In genomic region chr3:192866804-192867203, GRCh38 we compare ENCODE assay signal across 23 cellular contexts. TPM values are rescaled to one million over a fixed set of nuclear protein-coding genes. Genes with fewer than 3 reads are reported as not detected.
DNase-seq lines count a peak whose midpoint lies in the region; ATAC-seq, FAIRE-seq and TF ChIP-seq lines count a peak whose summit lies in the region.
"Had no signal": no experiment of that assay in that cellular context is flagged by ENCODE, and none has a peak within 500 bp of the region (broad histone marks: within the 10 kb centered on the region; RNA-seq: fewer than 3 reads in every experiment).

No MANE protein-coding gene starts in this region.

- peaks cover 5% of the 10 kb centered on the region for H3K36me3 Mint-ChIP-seq in WTC11
- H3K36me3 Mint-ChIP-seq in activated CD8-positive, alpha-beta memory T cell treated with anti-CD3 and anti-CD28 coated beads, Interleukin-2, amount 10 ng/mL, durations not matched to agents 7 days and 5 days = no peaks in the 10 kb centered on the region
- H3K36me3 Mint-ChIP-seq: CD14-positive monocyte had no signal

- no peaks in the 10 kb centered on the region for H3K27me3 Mint-ChIP-seq in WTC11 (ENCODE audit: low read depth)
- H3K27me3 Mint-ChIP-seq in activated CD8-positive, alpha-beta memory T cell treated with anti-CD3 and anti-CD28 coated beads, Interleukin-2, amount 10 ng/mL, durations not matched to agents 7 days and 5 days = peaks cover 10% of the 10 kb centered on the region
- H3K27me3 Mint-ChIP-seq: B cell had no signal

- H3K4me2 ChIP-seq in HepG2 (ENCODE audit: low read depth, low read length) (no peak overlapping the region), H1 (ENCODE audit: insufficient read depth in 1 of 2, low read depth in 2 of 2, low read length in 2 of 2) (no peak overlapping the region)
- H3K4me2 ChIP-seq: A549 had no signal

- H4K5ac ChIP-seq in H1 (ENCODE audit: insufficient read length, low read depth, low read length) = no peak overlapping the region

- no peaks in the 10 kb centered on the region for H3K9me3 Mint-ChIP-seq in WTC11
- no peaks in the 10 kb centered on the region for H3K9me3 Mint-ChIP-seq in activated CD8-positive, alpha-beta memory T cell treated with anti-CD3 and anti-CD28 coated beads, Interleukin-2, amount 10 ng/mL, durations not matched to agents 7 days and 5 days (ENCODE audit: low read depth)

- H3K4me1 ChIP-seq in right lobe of liver = no peaks in the 10 kb centered on the region
- no peaks in the 10 kb centered on the region for H3K4me1 ChIP-seq in HepG2 (ENCODE audit: insufficient read depth, low read length)
- peaks cover 0 to 18% (median 11%) of the 10 kb centered on the region in 4 experiments; a peak in 6 of 7 replicates for H3K4me1 ChIP-seq in H1 (replicated peaks in 1 of 4; ENCODE audit: control insufficient read depth in 3 of 4, insufficient read depth in 4 of 4, low read length in 3 of 4)
- peaks cover 0 to 19% (median 11%) of the 10 kb centered on the region in 4 donors for H3K4me1 ChIP-seq in stomach

- CTCF ChIA-PET in HepG2 (lab: Yijun Ruan, JAX; ENCODE audit: low intra/inter-chr PET ratio, low total read pairs) = no interaction called here
- CTCF ChIA-PET in WTC11 (lab: Charles Lee) = interaction anchor here (1.0 to 1.8 kb wide), 2 partner anchors 48 to 51 kb away, joined by 4 read pairs; no protein-coding TSS in a partner anchor
- CTCF ChIA-PET in H1 (lab: Charles Lee; ENCODE audit: partially characterized antibody) = interaction anchor here (1.6 kb wide), 1 partner anchor 57 kb away, joined by 5 read pairs; no protein-coding TSS in a partner anchor
- CTCF ChIA-PET in activated CD8-positive, alpha-beta memory T cell treated with anti-CD3 and anti-CD28 coated beads, Interleukin-2, amount 10 ng/mL, durations not matched to agents 7 days and 5 days (lab: Charles Lee) = no interaction called here

- H2BK12ac ChIP-seq in H1 (ENCODE audit: low read depth, low read length) = peak overlapping the region; percentile 34; the same call in 1 of the 2 replicates

- H4K20me1 ChIP-seq in HepG2 (ENCODE audit: insufficient read depth, low read length) (no peaks in the 10 kb centered on the region), H1 (replicated peaks in 1 of 2; ENCODE audit: control insufficient read depth in 1 of 2, insufficient read depth in 2 of 2, low read length in 2 of 2) (peaks cover 2 to 8% of the 10 kb centered on the region in 2 experiments)

- DNase-seq in right lobe of liver = no peak
- DNase-seq in HepG2 (ENCODE audit: low spot score) = no peak
- DNase-seq in WTC11 (ENCODE audit: low spot score) = no peak
- DNase-seq in H1 (ENCODE audit: low read depth in 1 of 2, low spot score in 2 of 2) = no peak
- DNase-seq in cerebellar nuclear complex (lab: John Stamatoyannopoulos, UW) = no peak
- DNase-seq in activated CD8-positive, alpha-beta memory T cell treated with anti-CD3 and anti-CD28 coated beads, Interleukin-2, amount 10 ng/mL, durations not matched to agents 7 days and 5 days = no peak
- DNase-seq in stomach = no peak
- DNase-seq: DMS79; GOT3; Kasumi-1; NCI-H187; NCI-H2107; NCI-H2227 treated with DMSO at 0.1 percent for 48 hours; NCI-H510A; NK-92 treated with Interleukin-12 subunit alpha and Interleukin-12 subunit beta, amount 100 ng/mL, for 24 hours; SHP77 treated with DMSO at 0.1 percent for 48 hours; SW 1271 had no signal

- no peak overlapping the region for H3K14ac ChIP-seq in H1 (ENCODE audit: insufficient read length)

- POLR2A ChIA-PET in HepG2 (lab: Yijun Ruan, JAX) = no interaction called here
- POLR2A ChIA-PET in WTC11 (lab: Charles Lee) = interaction anchor here (0.6 kb wide), 1 partner anchor 27 kb away, joined by 10 read pairs; no protein-coding TSS in a partner anchor
- POLR2A ChIA-PET in H1 (lab: Charles Lee; ENCODE audit: partially characterized antibody) = interaction anchor here (0.7 to 1.2 kb wide), 3 partner anchors 10 to 53 kb away, joined by 3 read pairs; no protein-coding TSS in a partner anchor

- ATAC-seq in right lobe of liver = no peak
- no peak for ATAC-seq in HepG2
- no peak for ATAC-seq in WTC11
- no peak for ATAC-seq in activated CD8-positive, alpha-beta memory T cell treated with anti-CD3 and anti-CD28 coated beads, Interleukin-2, amount 10 ng/mL, durations not matched to agents 7 days and 5 days
- ATAC-seq: A549, HCT116 had no signal

- H4K91ac ChIP-seq in H1 (replicated peaks; ENCODE audit: insufficient read length, low read length) = no peak overlapping the region

- H3K27ac ChIP-seq in right lobe of liver = peak overlapping the region in 2 of 3 donors; percentile 13 to 29
- H3K27ac ChIP-seq in HepG2 (ENCODE audit: extremely low read length, insufficient read depth, low read length) = no peak overlapping the region
- no peak overlapping the region for H3K27ac ChIP-seq in H1 (ENCODE audit: low read depth, low read length)
- H3K27ac ChIP-seq in stomach = no peak overlapping the region
- H3K27ac ChIP-seq: RWPE1, SK-N-MC had no signal

- FAIRE-seq in HepG2 (lab: Jason Lieb, UNC) (no peak), H1 (lab: Jason Lieb, UNC) (no peak)
- FAIRE-seq: A549 had no signal

- H3K36me3 ChIP-seq in right lobe of liver (no peaks in the 10 kb centered on the region), HepG2 (replicated peaks in 1 of 2; ENCODE audit: control insufficient read depth in 1 of 2, insufficient read depth in 2 of 2, low read length in 2 of 2) (no peaks in the 10 kb centered on the region), H1 (ENCODE audit: control insufficient read depth in 2 of 4, insufficient read depth in 4 of 4, low read length in 3 of 4) (no peaks in the 10 kb centered on the region; a peak in 1 of 8 replicates), stomach (no peaks in the 10 kb centered on the region)

- no peak overlapping the region for H2AFZ ChIP-seq in HepG2 (ENCODE audit: low read length)
- H2AFZ ChIP-seq in H1 (ENCODE audit: low read length) = no peak overlapping the region

- TF ChIP-seq CTCF in right lobe of liver (IDR thresholded peaks at IDR 0.05) = no peak
- no peak for TF ChIP-seq CTCF in HepG2 (CRISPR knock-in tag; IDR thresholded peaks at IDR 0.05)
- TF ChIP-seq CTCF in WTC11 (IDR thresholded peaks at IDR 0.05) = no peak
- no peak for TF ChIP-seq CTCF in H1 (IDR thresholded peaks at IDR 0.05; ENCODE audit: control extremely low read depth in 1 of 3, insufficient read depth in 1 of 3, low read depth in 1 of 3, low read length in 3 of 3)
- no peak for TF ChIP-seq CTCF in stomach (IDR thresholded peaks at IDR 0.05)

- H3K79me2 ChIP-seq in HepG2 (ENCODE audit: insufficient read depth, low read length) (no peaks in the 10 kb centered on the region), H1 (ENCODE audit: control insufficient read depth in 1 of 2, insufficient read depth in 2 of 2, low read length in 2 of 2) (peaks cover 10 to 89% of the 10 kb centered on the region in 2 experiments; a peak in 3 of 4 replicates)

- peaks cover 13% of the 10 kb centered on the region for H3K79me1 ChIP-seq in H1 (ENCODE audit: low read depth, low read length)

- H3K23ac ChIP-seq in H1 (ENCODE audit: insufficient read length) = no peak overlapping the region

- no TSS peak for BruUV-seq in HepG2 (replicated peaks; lab: Mats Ljungman, UMichigan)

- intact Hi-C loops in right lobe of liver (cut with DNase I) = no loop called here
- intact Hi-C loops in HepG2 (cut with micrococcal nuclease; ENCODE audit: unreplicated experiment) = no loop called here
- intact Hi-C loops in stomach (cut with DNase I; ENCODE audit: low total_unique reads) = no loop called here

- TF ChIP-seq POLR2A in right lobe of liver (IDR thresholded peaks at IDR 0.05) (no peak), HepG2 (IDR thresholded peaks at IDR 0.05; ENCODE audit: insufficient read depth in 1 of 2, low read depth in 2 of 2, low read length in 2 of 2) (no peak), H1 (IDR thresholded peaks at IDR 0.05; ENCODE audit: control extremely low read depth in 1 of 2, low read depth in 2 of 2, low read length in 2 of 2) (no peak), stomach (IDR thresholded peaks at IDR 0.05) (no peak)

- peaks cover 69% of the 10 kb centered on the region for H3K4me1 Mint-ChIP-seq in WTC11
- H3K4me1 Mint-ChIP-seq in activated CD8-positive, alpha-beta memory T cell treated with anti-CD3 and anti-CD28 coated beads, Interleukin-2, amount 10 ng/mL, durations not matched to agents 7 days and 5 days = peaks cover 3% of the 10 kb centered on the region
- H3K4me1 Mint-ChIP-seq: B cell, CD14-positive monocyte had no signal

- H2BK20ac ChIP-seq in H1 (ENCODE audit: low read length) = no peak overlapping the region

- H2BK15ac ChIP-seq in H1 (ENCODE audit: low read length) = no peak overlapping the region

- H3K9me3 ChIP-seq in right lobe of liver = no peaks in the 10 kb centered on the region
- H3K9me3 ChIP-seq in HepG2 (ENCODE audit: low read length) = no peaks in the 10 kb centered on the region
- no peaks in the 10 kb centered on the region for H3K9me3 ChIP-seq in H1 (ENCODE audit: insufficient read depth in 2 of 2, low read depth in 1 of 2, low read length in 1 of 2)
- H3K9me3 ChIP-seq in stomach = no peaks in the 10 kb centered on the region
- H3K9me3 ChIP-seq: A549 had no signal

- H3K9ac ChIP-seq in HepG2 (ENCODE audit: insufficient read depth, low read depth, low read length) (no peak overlapping the region), H1 (replicated peaks in 1 of 4; ENCODE audit: extremely low read depth in 1 of 4, low read depth in 3 of 4, low read length in 3 of 4) (no peak overlapping the region)

- H3K4ac ChIP-seq in H1 (replicated peaks; ENCODE audit: insufficient read length, low read depth, low read length) = no peak overlapping the region

- no peak overlapping the region for H3K56ac ChIP-seq in H1 (replicated peaks; ENCODE audit: insufficient read length, low read depth, low read length)

- H3K27me3 ChIP-seq in right lobe of liver (no peaks in the 10 kb centered on the region), HepG2 (ENCODE audit: control insufficient read depth in 1 of 2, insufficient read depth in 2 of 2, low read length in 2 of 2) (no peaks in the 10 kb centered on the region), H1 (replicated peaks in 1 of 4; ENCODE audit: control insufficient read depth in 3 of 4, extremely low read depth in 1 of 4, insufficient read depth in 3 of 4, low read length in 3 of 4) (no peaks in the 10 kb centered on the region), stomach (no peaks in the 10 kb centered on the region)

- no peak overlapping the region for H4K8ac ChIP-seq in H1 (ENCODE audit: extremely low read depth, insufficient read depth, low read length)

- TF ChIP-seq EP300 in HepG2 (IDR thresholded peaks at IDR 0.05; ENCODE audit: low read depth in 2 of 2, low read length in 2 of 2) = no peak
- TF ChIP-seq EP300 in HepG2 (CRISPR knock-in tag; IDR thresholded peaks at IDR 0.05; ENCODE audit: borderline replicate concordance) = no peak
- no peak for TF ChIP-seq EP300 in H1 (IDR thresholded peaks at IDR 0.05; ENCODE audit: borderline replicate concordance in 1 of 2, low read depth in 2 of 2, low read length in 2 of 2)
- TF ChIP-seq EP300 in stomach (IDR thresholded peaks at IDR 0.05) = no peak

- H3K27ac Mint-ChIP-seq in WTC11 = peak overlapping the region; percentile 22; the same call in 1 of the 2 replicates
- no peak overlapping the region for H3K27ac Mint-ChIP-seq in activated CD8-positive, alpha-beta memory T cell treated with anti-CD3 and anti-CD28 coated beads, Interleukin-2, amount 10 ng/mL, durations not matched to agents 7 days and 5 days
- H3K27ac Mint-ChIP-seq: B cell had no signal

- no peaks in the 10 kb centered on the region for H3K23me2 ChIP-seq in H1 (ENCODE audit: low read depth, low read length)

- WGBS in right lobe of liver (ENCODE audit: insufficient coverage, low coverage, low lambda C conversion rate, missing lambda C conversion rate) = 76% methylated on average over 3 of the region's 3 CpGs
- 93% methylated on average over 3 of the region's 3 CpGs for WGBS in HepG2 (ENCODE audit: low lambda C conversion rate)
- 88% methylated on average over 3 of the region's 3 CpGs; no CpG with 5 or more reads in 1 of the 2 experiments for WGBS in H1 (ENCODE audit: extremely low coverage in 1 of 2, insufficient coverage in 1 of 2, insufficient read length in 1 of 2, insufficient replicate concordance in 2 of 2, low coverage in 1 of 2, low lambda C conversion rate in 2 of 2, missing lambda C conversion rate in 1 of 2), 2 experiments
- 94 to 98% (median 96%) methylated on average over 3 of the region's 3 CpGs for WGBS in stomach, 5 donors

- no peak overlapping the region; the same call in 1 of the 2 replicates for H2AK5ac ChIP-seq in H1 (ENCODE audit: low read depth, low read length)

- no peak overlapping the region for H2BK5ac ChIP-seq in H1 (ENCODE audit: low read depth, low read length)

- no peak overlapping the region for H2BK120ac ChIP-seq in H1 (replicated peaks; ENCODE audit: low read depth, low read length)

- H3K4me3 Mint-ChIP-seq in WTC11 = no peak overlapping the region
- no peak overlapping the region for H3K4me3 Mint-ChIP-seq in activated CD8-positive, alpha-beta memory T cell treated with anti-CD3 and anti-CD28 coated beads, Interleukin-2, amount 10 ng/mL, durations not matched to agents 7 days and 5 days
- H3K4me3 Mint-ChIP-seq: B cell, CD14-positive monocyte had no signal

- in situ Hi-C loops in HepG2 (cut with HindIII; ENCODE audit: extremely low pct_ligation_motif_present, low pct_unique_long_range_greater_than_20kb) = no loop called here

- H3K18ac ChIP-seq in H1 (ENCODE audit: extremely low read depth, low read length) = no peak overlapping the region

- H3K4me3 ChIP-seq in right lobe of liver = no peak overlapping the region
- no peak overlapping the region for H3K4me3 ChIP-seq in HepG2 (replicated peaks in 1 of 3; ENCODE audit: insufficient read depth in 1 of 3, low read depth in 2 of 3, low read length in 3 of 3)
- H3K4me3 ChIP-seq in H1 (ENCODE audit: extremely low read depth in 1 of 4, insufficient read depth in 2 of 4, low read depth in 3 of 4, low read length in 4 of 4) = no peak overlapping the region
- no peak overlapping the region for H3K4me3 ChIP-seq in stomach
- H3K4me3 ChIP-seq: A549, SK-N-MC had no signal

- TF ChIP-seq RAD21 in HepG2 (CRISPR knock-in tag; IDR thresholded peaks at IDR 0.05) (no peak), H1 (IDR thresholded peaks at IDR 0.05 in 1 of 2, conservative IDR thresholded peaks at IDR 0.05 in 1 of 2; ENCODE audit: low read depth in 2 of 2, low read length in 2 of 2) (no peak)

RNA-seq across cellular contexts. Expression of gene MB21D2, which starts 50.9 kb away (rescaled TPM):
- under 1 TPM in 5 of 6 experiments, not detected in 1; 0.15 to 0.86 (median 0.31) TPM for total RNA-seq in right lobe of liver
- 1.6 and 2.8 TPM in 2 replicates for total RNA-seq in HepG2 (2016; rRNA removed; fragmentation: Illumina TruSeq; extraction: Trizol)
- 0.26 and 0.40 TPM in 2 replicates for total RNA-seq in HepG2 (2016; cell fraction: cytosol; rRNA removed; fragmentation: Illumina TruSeq; extraction: Trizol; ENCODE audit: low read depth)
- 2.0 and 2.4 TPM in 2 replicates for total RNA-seq in HepG2 (2016; cell fraction: insoluble cytoplasmic fraction; rRNA removed; fragmentation: Illumina TruSeq; extraction: Trizol)
- total RNA-seq in HepG2 (2016; cell fraction: membrane; rRNA removed; fragmentation: Illumina TruSeq; extraction: Trizol) = 0.93 and 1.1 TPM in 2 replicates
- 1.3 and 1.9 TPM in 2 replicates for total RNA-seq in HepG2 (2016; cell fraction: nucleus; rRNA removed; fragmentation: Illumina TruSeq; extraction: Trizol)
- polyA plus RNA-seq in HepG2 (2011; rRNA removed) = 0.85 and 0.90 TPM in 2 replicates
- 0.62 and 0.71 TPM in 2 replicates for polyA plus RNA-seq in HepG2 (2011; cell fraction: cytosol; rRNA removed)
- 0.37 and 0.73 TPM in 2 replicates for polyA plus RNA-seq in HepG2 (2011; cell fraction: nucleus; rRNA removed)
- 0.79 and 0.98 TPM in 2 replicates for polyA plus RNA-seq in HepG2 (2012)
- 0.07 and 0.15 TPM in 2 replicates for polyA plus RNA-seq in HepG2 (2016; cell fraction: cytosol; fragmentation: Illumina TruSeq; extraction: Trizol; ENCODE audit: low read depth)
- polyA plus RNA-seq in HepG2 (2016; cell fraction: insoluble cytoplasmic fraction; fragmentation: Illumina TruSeq; extraction: Trizol; ENCODE audit: low read depth) = 1.9 TPM in 2 replicates
- 0.37 and 0.52 TPM in 2 replicates for polyA plus RNA-seq in HepG2 (2016; cell fraction: membrane; fragmentation: Illumina TruSeq; extraction: Trizol; ENCODE audit: low read depth)
- polyA plus RNA-seq in HepG2 (2016; cell fraction: nucleus; fragmentation: Illumina TruSeq; extraction: Trizol; ENCODE audit: insufficient read depth, low read depth) = 1.1 and 1.4 TPM in 2 replicates
- polyA minus RNA-seq in HepG2 (2011; rRNA and poly(A)+ RNA removed; ENCODE audit: low replicate concordance) = 2.4 and 4.8 TPM in 2 replicates
- polyA minus RNA-seq in HepG2 (2011; cell fraction: cytosol; rRNA and poly(A)+ RNA removed) = 0.97 and 1.3 TPM in 2 replicates
- 2.4 and 3.6 TPM in 2 replicates for polyA minus RNA-seq in HepG2 (2011; cell fraction: nucleus; rRNA and poly(A)+ RNA removed)
- total RNA-seq in WTC11 (2021) = 14.0 to 19.7 TPM (median 15.5 TPM) in 3 replicates
- total RNA-seq in H1 (2021; fragmentation: NEBNext Ultra II Directional; extraction: Animal tissue kit (Norgen Biotek cat#: 25700)) = 20.7 and 21.0 TPM in 2 replicates
- polyA plus RNA-seq in H1 (2011; rRNA removed) = 10.0 and 10.1 TPM in 2 replicates
- 8.7 TPM for polyA plus RNA-seq in H1 (2011; cell fraction: cytosol; rRNA removed)
- polyA plus RNA-seq in H1 (2011; cell fraction: nucleus; rRNA removed) = 9.1 TPM
- polyA plus RNA-seq in H1 (2012, experiment 1 of 2) = 6.9 to 12.6 TPM (median 8.7 TPM) in 4 replicates
- 3.4 TPM for polyA plus RNA-seq in H1 (2012, experiment 2 of 2)
- 12.0 TPM for polyA plus RNA-seq in H1 (2013, experiment 1 of 2)
- 12.6 TPM for polyA plus RNA-seq in H1 (2013, experiment 2 of 2)
- 23.3 and 27.7 TPM in 2 replicates for polyA minus RNA-seq in H1 (2011; rRNA and poly(A)+ RNA removed)
- polyA minus RNA-seq in H1 (2011; cell fraction: cytosol; rRNA and poly(A)+ RNA removed) = 9.5 TPM
- polyA minus RNA-seq in H1 (2011; cell fraction: nucleus; rRNA and poly(A)+ RNA removed) = 17.0 TPM
- 1 to 10 TPM; 2.7 to 7.0 TPM for total RNA-seq in activated CD8-positive, alpha-beta memory T cell treated with anti-CD3 and anti-CD28 coated beads, Interleukin-2, amount 10 ng/mL, durations not matched to agents 7 days and 5 days
- total RNA-seq in stomach = 10 to 100 TPM in 1 of 5 donors, 1 to 10 TPM in 2, under 1 TPM in 2; 0.45 to 15.1 (median 1.8) TPM
- 1 to 10 TPM in 2 of 3 donors, under 1 TPM in 1; 0.88 to 5.7 (median 2.3) TPM for polyA plus RNA-seq in stomach

Comparison
In these comparisons a context has a peak if more than half of its experiments do, and no peak if none do; other contexts are left out.
1. H3K27ac ChIP-seq: peak in right lobe of liver (2 of 3); none in HepG2 (single experiment), H1 (single experiment) and stomach (0 of 5).
2. CTCF ChIA-PET loops: an anchor here in WTC11 (1.0 to 1.8 kb wide) and H1 (1.6 kb wide); none called in HepG2 and activated CD8-positive, alpha-beta memory T cell treated with anti-CD3 and anti-CD28 coated beads, Interleukin-2, amount 10 ng/mL, durations not matched to agents 7 days and 5 days.